Comparison of ENCODE assay signal across 9 cellular contexts in the genomic region with DNA sequence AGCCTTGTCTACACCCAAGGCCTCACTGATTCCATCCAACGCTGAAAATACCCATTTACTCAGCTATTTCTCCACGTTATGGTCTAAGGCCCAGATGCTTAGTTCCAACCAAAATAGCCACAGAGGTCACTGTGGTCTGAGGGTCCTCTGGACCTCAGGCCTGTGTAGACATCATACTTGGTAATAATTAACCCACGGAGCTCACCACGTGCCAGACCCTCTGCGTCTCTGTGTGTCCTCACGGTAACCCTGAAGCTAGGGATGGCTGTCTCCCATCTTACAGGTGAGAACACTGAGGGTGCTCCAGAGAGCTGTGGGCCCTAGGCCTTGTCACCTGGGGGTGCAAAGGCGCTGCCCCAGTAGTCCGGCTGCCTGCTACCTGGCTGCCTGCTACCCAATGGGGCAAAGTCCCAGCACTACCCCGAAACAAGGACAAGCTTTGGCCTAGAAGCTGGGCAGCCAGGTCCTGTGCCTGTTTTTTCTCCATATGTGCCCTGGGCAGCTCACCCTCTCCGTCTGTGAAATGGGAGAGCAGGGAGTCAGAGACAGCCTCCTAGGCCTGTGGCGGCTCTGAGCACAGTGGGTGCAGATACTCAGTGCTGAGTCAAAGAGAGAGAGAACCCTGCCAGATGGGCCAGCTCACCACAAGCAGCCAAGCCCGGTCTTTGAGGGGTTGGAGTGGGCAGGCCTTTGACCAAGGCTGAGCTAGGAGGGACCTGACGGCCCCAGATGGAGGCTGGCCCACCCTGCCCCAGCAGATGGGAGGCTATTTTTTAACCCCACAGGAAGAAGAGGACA. TPM values are rescaled to one million over a fixed set of nuclear protein-coding genes. Genes with fewer than 3 reads are reported as not detected.
DNase-seq lines count a peak whose midpoint lies in the region; ATAC-seq and TF ChIP-seq lines count a peak whose summit lies in the region.
"Had no signal": no experiment of that assay in that cellular context is flagged by ENCODE, and none has a peak within 500 bp of the region (broad histone marks: within the 10 kb centered on the region; RNA-seq: fewer than 3 reads in every experiment).

No MANE protein-coding gene starts in this region.

- peak; percentile 78 for DNase-seq in activated CD8-positive, alpha-beta memory T cell treated with anti-CD3 and anti-CD28 coated beads, Interleukin-2, amount 10 ng/mL, durations not matched to agents 7 days and 5 days
- DNase-seq in activated CD8-positive, alpha-beta memory T cell treated with anti-CD3 and anti-CD28 coated beads, Interleukin-2, amount 50 U/mL, for 48 hours: no peak
- peak; percentile 7 for DNase-seq in HCEC 1CT
- peak; percentile 55 for DNase-seq in M059J (ENCODE audit: low read depth)
- DNase-seq in stimulated activated naive B cell treated with anti-CD40 and anti-IgM and Interleukin-4, amounts not matched to agents 10 μg/mL and 1 μg/mL and 100 μg/mL, for 72 hours: peak; percentile 72
- no peak for DNase-seq in putamen (ENCODE audit: low spot score)
- no peak for DNase-seq in esophagus muscularis mucosa (ENCODE audit: extremely low spot score)
- DNase-seq: activated CD8-positive, alpha-beta memory T cell treated with anti-CD3 and anti-CD28 coated beads for 24 hours had no signal

- H3K36me3 ChIP-seq in gastroesophageal sphincter (no peaks in the 10 kb centered on the region), esophagus muscularis mucosa (no peaks in the 10 kb centered on the region)

- TF ChIP-seq EP300 in gastroesophageal sphincter (IDR thresholded peaks at IDR 0.05) (no peak), esophagus muscularis mucosa (IDR thresholded peaks at IDR 0.05) (no peak)

- no peak for TF ChIP-seq CTCF in gastroesophageal sphincter (IDR thresholded peaks at IDR 0.05)
- TF ChIP-seq CTCF in esophagus muscularis mucosa (IDR thresholded peaks at IDR 0.05): no peak

- H3K9me3 Mint-ChIP-seq in activated CD8-positive, alpha-beta memory T cell treated with anti-CD3 and anti-CD28 coated beads, Interleukin-2, amount 10 ng/mL, durations not matched to agents 7 days and 5 days (ENCODE audit: low read depth): no peaks in the 10 kb centered on the region
- H3K9me3 Mint-ChIP-seq in stimulated activated naive B cell treated with anti-CD40 and anti-IgM and Interleukin-4, amounts not matched to agents 10 μg/mL and 1 μg/mL and 100 μg/mL, for 72 hours: no peaks in the 10 kb centered on the region

- H3K4me3 Mint-ChIP-seq in activated CD8-positive, alpha-beta memory T cell treated with anti-CD3 and anti-CD28 coated beads, Interleukin-2, amount 10 ng/mL, durations not matched to agents 7 days and 5 days: peak overlapping the region; percentile 31
- H3K4me3 Mint-ChIP-seq in stimulated activated naive B cell treated with anti-CD40 and anti-IgM and Interleukin-4, amounts not matched to agents 10 μg/mL and 1 μg/mL and 100 μg/mL, for 72 hours: peak overlapping the region; percentile 23 to 72

- H3K27me3 ChIP-seq in gastroesophageal sphincter: peaks cover 17% of the 10 kb centered on the region
- H3K27me3 ChIP-seq in esophagus muscularis mucosa: peaks cover 0 to 11% (median 0%) of the 10 kb centered on the region in 4 donors

- no peak overlapping the region for H3K27ac ChIP-seq in gastroesophageal sphincter
- no peak overlapping the region for H3K27ac ChIP-seq in esophagus muscularis mucosa (replicated peaks in 1 of 4)

- H3K9me3 ChIP-seq in gastroesophageal sphincter (no peaks in the 10 kb centered on the region), esophagus muscularis mucosa (no peaks in the 10 kb centered on the region)

- peaks cover 78% of the 10 kb centered on the region for H3K36me3 Mint-ChIP-seq in activated CD8-positive, alpha-beta memory T cell treated with anti-CD3 and anti-CD28 coated beads, Interleukin-2, amount 10 ng/mL, durations not matched to agents 7 days and 5 days
- peaks cover 44 to 62% of the 10 kb centered on the region in 2 donors for H3K36me3 Mint-ChIP-seq in stimulated activated naive B cell treated with anti-CD40 and anti-IgM and Interleukin-4, amounts not matched to agents 10 μg/mL and 1 μg/mL and 100 μg/mL, for 72 hours

- peak overlapping the region; percentile 61 for H3K27ac Mint-ChIP-seq in activated CD8-positive, alpha-beta memory T cell treated with anti-CD3 and anti-CD28 coated beads, Interleukin-2, amount 10 ng/mL, durations not matched to agents 7 days and 5 days
- H3K27ac Mint-ChIP-seq in stimulated activated naive B cell treated with anti-CD40 and anti-IgM and Interleukin-4, amounts not matched to agents 10 μg/mL and 1 μg/mL and 100 μg/mL, for 72 hours: peak overlapping the region; percentile 90

- H3K4me1 Mint-ChIP-seq in activated CD8-positive, alpha-beta memory T cell treated with anti-CD3 and anti-CD28 coated beads, Interleukin-2, amount 10 ng/mL, durations not matched to agents 7 days and 5 days: peaks cover 92% of the 10 kb centered on the region
- H3K4me1 Mint-ChIP-seq in stimulated activated naive B cell treated with anti-CD40 and anti-IgM and Interleukin-4, amounts not matched to agents 10 μg/mL and 1 μg/mL and 100 μg/mL, for 72 hours: peaks cover 46 to 74% of the 10 kb centered on the region in 2 donors

- no peak for TF ChIP-seq POLR2A in gastroesophageal sphincter (IDR thresholded peaks at IDR 0.05)
- no peak for TF ChIP-seq POLR2A in esophagus muscularis mucosa (IDR thresholded peaks at IDR 0.05; ENCODE audit: low read depth)

- H3K27me3 Mint-ChIP-seq in activated CD8-positive, alpha-beta memory T cell treated with anti-CD3 and anti-CD28 coated beads, Interleukin-2, amount 10 ng/mL, durations not matched to agents 7 days and 5 days: no peaks in the 10 kb centered on the region
- no peaks in the 10 kb centered on the region for H3K27me3 Mint-ChIP-seq in stimulated activated naive B cell treated with anti-CD40 and anti-IgM and Interleukin-4, amounts not matched to agents 10 μg/mL and 1 μg/mL and 100 μg/mL, for 72 hours

- WGBS in gastroesophageal sphincter (ENCODE audit: low coverage in 1 of 2), 2 donors: 65 to 83% methylated on average over 1 to 4 of the region's 13 CpGs
- WGBS in esophagus muscularis mucosa: 86% methylated on average over 9 of the region's 13 CpGs

- no peak overlapping the region for H3K4me3 ChIP-seq in gastroesophageal sphincter
- no peak overlapping the region for H3K4me3 ChIP-seq in esophagus muscularis mucosa

- H3K4me1 ChIP-seq in gastroesophageal sphincter (no peaks in the 10 kb centered on the region), esophagus muscularis mucosa (no peaks in the 10 kb centered on the region)

- CTCF ChIA-PET in activated CD8-positive, alpha-beta memory T cell treated with anti-CD3 and anti-CD28 coated beads, Interleukin-2, amount 10 ng/mL, durations not matched to agents 7 days and 5 days (lab: Charles Lee): interaction anchor here (0.6 to 2.2 kb wide), 6 partner anchors 12 to 99 kb away, joined by 3 to 14 read pairs (median 4); no protein-coding TSS in a partner anchor

- intact Hi-C loops in esophagus muscularis mucosa (cut with DNase I): no loop called here

- peak; percentile 62 for ATAC-seq in activated CD8-positive, alpha-beta memory T cell treated with anti-CD3 and anti-CD28 coated beads, Interleukin-2, amount 10 ng/mL, durations not matched to agents 7 days and 5 days
- peak; percentile 93 to 94 for ATAC-seq in stimulated activated naive B cell treated with anti-CD40 and anti-IgM and Interleukin-4, amounts not matched to agents 10 μg/mL and 1 μg/mL and 100 μg/mL, for 72 hours (replicated peaks)
- no peak for ATAC-seq in gastroesophageal sphincter

RNA-seq across cellular contexts. Expression of gene RUNX3, which starts 17.0 kb away (rescaled TPM):
- 100 to 1,000 TPM; 224 to 246 TPM for total RNA-seq in activated CD8-positive, alpha-beta memory T cell treated with anti-CD3 and anti-CD28 coated beads, Interleukin-2, amount 10 ng/mL, durations not matched to agents 7 days and 5 days
- 0.17 and 0.37 TPM in 2 replicates for total RNA-seq in M059J (2014; rRNA removed; shearing (Covaris generic))
- total RNA-seq in gastroesophageal sphincter (1 to 10 TPM in 2 of 4 donors, under 1 TPM in 2; 0.62 to 2.0 (median 1.3) TPM), esophagus muscularis mucosa (1 to 10 TPM in 3 of 4 donors, under 1 TPM in 1; 0.91 to 4.4 (median 2.3) TPM)

Comparison
In these comparisons a context has a peak if more than half of its experiments do, and no peak if none do; other contexts are left out.
1. DNase-seq: peak in activated CD8-positive, alpha-beta memory T cell treated with anti-CD3 and anti-CD28 coated beads, Interleukin-2, amount 10 ng/mL, durations not matched to agents 7 days and 5 days (single experiment), HCEC 1CT (single experiment), M059J (single experiment) and stimulated activated naive B cell treated with anti-CD40 and anti-IgM and Interleukin-4, amounts not matched to agents 10 μg/mL and 1 μg/mL and 100 μg/mL, for 72 hours (single experiment); none in activated CD8-positive, alpha-beta memory T cell treated with anti-CD3 and anti-CD28 coated beads, Interleukin-2, amount 50 U/mL, for 48 hours (single experiment), putamen (single experiment) and esophagus muscularis mucosa (single experiment).
2. RNA of gene RUNX3, which starts 17.0 kb away (total RNA-seq): 224 to 246 TPM in activated CD8-positive, alpha-beta memory T cell treated with anti-CD3 and anti-CD28 coated beads, Interleukin-2, amount 10 ng/mL, durations not matched to agents 7 days and 5 days; 0.91 to 4.4 TPM in esophagus muscularis mucosa, 0.62 to 2.0 TPM in gastroesophageal sphincter and 0.17 to 0.37 TPM in M059J; every median in the first group is over 10 times any median in the second.